11 cellular contexts compared by ENCODE assay signal in the genomic region with DNA sequence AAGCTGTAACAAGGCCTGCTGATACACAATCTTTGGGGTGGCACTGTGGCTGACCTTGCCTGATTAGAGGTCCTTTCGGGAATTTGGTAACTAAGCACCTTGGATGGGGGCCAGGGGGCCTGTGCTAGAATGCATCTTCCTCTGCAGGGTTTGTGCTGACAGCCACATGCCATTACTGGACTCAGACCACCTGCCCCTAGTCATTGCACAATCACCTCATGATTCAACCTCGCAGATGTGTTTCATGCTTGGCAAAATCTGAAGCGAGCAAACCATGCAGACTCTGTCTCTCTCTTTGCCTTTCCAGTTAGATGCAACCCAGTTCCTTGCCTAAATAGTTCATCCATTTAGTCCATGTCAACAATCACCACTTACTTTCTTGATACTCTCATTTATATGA.
DNase-seq lines count a peak whose midpoint lies in the region; ATAC-seq, FAIRE-seq and TF ChIP-seq lines count a peak whose summit lies in the region.
"Had no signal": no experiment of that assay in that cellular context is flagged by ENCODE, and none has a peak within 500 bp of the region (broad histone marks: within the 10 kb centered on the region; RNA-seq: fewer than 3 reads in every experiment).

No MANE protein-coding gene starts in this region.

- no peaks in the 10 kb centered on the region for H3K9me3 Mint-ChIP-seq in CD8-positive, alpha-beta T cell

- H3K27ac ChIP-seq in HepG2 (ENCODE audit: extremely low read length, insufficient read depth, low read length): no peak overlapping the region
- no peak overlapping the region for H3K27ac ChIP-seq in CD8-positive, alpha-beta T cell (ENCODE audit: low read depth, low read length)
- H3K27ac ChIP-seq: BLaER1 treated with 17β-estradiol and CSF1 and Interleukin-3, amounts not matched to agents 10 nM and 100 nM had no signal

- FAIRE-seq in HepG2 (lab: Jason Lieb, UNC): no peak
- FAIRE-seq: small intestine had no signal

- H3K9me3 ChIP-seq in MG63: no peaks in the 10 kb centered on the region
- H3K9me3 ChIP-seq in HepG2 (ENCODE audit: low read length): no peaks in the 10 kb centered on the region
- H3K9me3 ChIP-seq in CD8-positive, alpha-beta T cell (ENCODE audit: low read length): no peaks in the 10 kb centered on the region

- H2AFZ ChIP-seq in HepG2 (ENCODE audit: low read length): no peak overlapping the region

- H3K27me3 Mint-ChIP-seq in CD8-positive, alpha-beta T cell (ENCODE audit: low read depth): no peaks in the 10 kb centered on the region

- H3K9ac ChIP-seq in HepG2 (ENCODE audit: insufficient read depth, low read depth, low read length): no peak overlapping the region
- H3K9ac ChIP-seq: BLaER1 treated with 17β-estradiol and CSF1 and Interleukin-3, amounts not matched to agents 10 nM and 100 nM had no signal

- no peaks in the 10 kb centered on the region for H3K27me3 ChIP-seq in MG63
- no peaks in the 10 kb centered on the region for H3K27me3 ChIP-seq in HepG2 (ENCODE audit: control insufficient read depth in 1 of 2, insufficient read depth in 2 of 2, low read length in 2 of 2)
- no peaks in the 10 kb centered on the region for H3K27me3 ChIP-seq in CD8-positive, alpha-beta T cell (ENCODE audit: insufficient read depth, low read length)
- H3K27me3 ChIP-seq: BLaER1 treated with 17β-estradiol and CSF1 and Interleukin-3, amounts not matched to agents 10 nM and 100 nM had no signal

- H3K36me3 ChIP-seq in MG63: no peaks in the 10 kb centered on the region
- no peaks in the 10 kb centered on the region for H3K36me3 ChIP-seq in HepG2 (replicated peaks in 1 of 2; ENCODE audit: control insufficient read depth in 1 of 2, insufficient read depth in 2 of 2, low read length in 2 of 2)
- H3K36me3 ChIP-seq in CD8-positive, alpha-beta T cell (ENCODE audit: insufficient read depth, low read length): no peaks in the 10 kb centered on the region
- H3K36me3 ChIP-seq: BLaER1 treated with 17β-estradiol and CSF1 and Interleukin-3, amounts not matched to agents 10 nM and 100 nM had no signal

- TF ChIP-seq CTCF in epithelial cell of esophagus (IDR thresholded peaks at IDR 0.05; ENCODE audit: insufficient read depth, low read depth, low read length, missing control alignments) (no peak), HepG2 (CRISPR knock-in tag; IDR thresholded peaks at IDR 0.05) (no peak)
- TF ChIP-seq CTCF in CD8-positive, alpha-beta T cell (IDR thresholded peaks at IDR 0.05): no peak

- POLR2A ChIA-PET in HepG2 (lab: Yijun Ruan, JAX): no interaction called here
- POLR2A ChIA-PET in CD8-positive, alpha-beta T cell (lab: Charles Lee): no interaction called here

- 0 out of 2 replicates have a peak overlapping the region, but pooled peaks have one; percentile 0 for H3K4me2 ChIP-seq in HepG2 (ENCODE audit: low read depth, low read length)

- WGBS in HepG2 (ENCODE audit: low lambda C conversion rate): 7% methylated on average over 2 of the region's 3 CpGs

- H3K4me3 ChIP-seq in MG63: no peak overlapping the region
- no peak overlapping the region for H3K4me3 ChIP-seq in epithelial cell of esophagus (ENCODE audit: low read length)
- no peak overlapping the region for H3K4me3 ChIP-seq in HepG2 (replicated peaks in 1 of 3; ENCODE audit: insufficient read depth in 1 of 3, low read depth in 2 of 3, low read length in 3 of 3)
- no peak overlapping the region for H3K4me3 ChIP-seq in CD8-positive, alpha-beta T cell (ENCODE audit: low read depth, low read length)
- H3K4me3 ChIP-seq: BLaER1 treated with 17β-estradiol and CSF1 and Interleukin-3, amounts not matched to agents 10 nM and 100 nM had no signal

- no peaks in the 10 kb centered on the region for H3K4me1 Mint-ChIP-seq in CD8-positive, alpha-beta T cell (ENCODE audit: low read depth)

- intact Hi-C loops in HepG2 (cut with micrococcal nuclease; ENCODE audit: unreplicated experiment): no loop called here
- intact Hi-C loops in CD8-positive, alpha-beta T cell (cut with DNase I, micrococcal nuclease): loop anchor here in 1 of 2 experiments (10.0 kb wide), 1 partner anchor 54 kb away; no protein-coding TSS in a partner anchor

- TF ChIP-seq RAD21 in HepG2 (CRISPR knock-in tag; IDR thresholded peaks at IDR 0.05): no peak

- BruUV-seq in HepG2 (replicated peaks; lab: Mats Ljungman, UMichigan): no TSS peak

- H4K20me1 ChIP-seq in HepG2 (ENCODE audit: insufficient read depth, low read length): no peaks in the 10 kb centered on the region
- H4K20me1 ChIP-seq: BLaER1 treated with 17β-estradiol and CSF1 and Interleukin-3, amounts not matched to agents 10 nM and 100 nM had no signal

- H3K36me3 Mint-ChIP-seq in CD8-positive, alpha-beta T cell: no peaks in the 10 kb centered on the region

- CTCF ChIA-PET in HepG2 (lab: Yijun Ruan, JAX; ENCODE audit: low intra/inter-chr PET ratio, low total read pairs): no interaction called here
- CTCF ChIA-PET in CD8-positive, alpha-beta T cell (lab: Charles Lee): no interaction called here

- H3K27ac Mint-ChIP-seq in CD8-positive, alpha-beta T cell: no peak overlapping the region

- in situ Hi-C loops in HepG2 (cut with HindIII; ENCODE audit: extremely low pct_ligation_motif_present, low pct_unique_long_range_greater_than_20kb): no loop called here

- H3K4me1 ChIP-seq in HepG2 (ENCODE audit: insufficient read depth, low read length): peaks cover 41% of the 10 kb centered on the region
- no peaks in the 10 kb centered on the region for H3K4me1 ChIP-seq in CD8-positive, alpha-beta T cell (ENCODE audit: insufficient read depth, low read length)

- H3K4me3 Mint-ChIP-seq in CD8-positive, alpha-beta T cell: no peak overlapping the region

- no peak for TF ChIP-seq EP300 in HepG2 (IDR thresholded peaks at IDR 0.05; ENCODE audit: low read depth in 2 of 2, low read length in 2 of 2)
- no peak for TF ChIP-seq EP300 in HepG2 (CRISPR knock-in tag; IDR thresholded peaks at IDR 0.05; ENCODE audit: borderline replicate concordance)

- TF ChIP-seq POLR2A in HepG2 (IDR thresholded peaks at IDR 0.05; ENCODE audit: insufficient read depth in 1 of 2, low read depth in 2 of 2, low read length in 2 of 2): no peak

- DNase-seq in AG08395 (ENCODE audit: low spot score): peak; percentile 73
- DNase-seq in MG63: peak; percentile 73
- DNase-seq in epithelial cell of esophagus (ENCODE audit: low read depth): peak; percentile 56
- no peak for DNase-seq in HepG2 (ENCODE audit: low spot score)
- no peak for DNase-seq in NCI-H1436 treated with DMSO at 0.1 percent for 48 hours (lab: John Stamatoyannopoulos, UW)
- DNase-seq in CD8-positive, alpha-beta T cell: no peak
- DNase-seq in hippocampal formation (lab: John Stamatoyannopoulos, UW): no peak
- DNase-seq: small intestine, T1000 had no signal

- no peaks in the 10 kb centered on the region for H3K79me2 ChIP-seq in HepG2 (ENCODE audit: insufficient read depth, low read length)

- ATAC-seq in HepG2: no peak
- no peak for ATAC-seq in GM19035 (IDR thresholded peaks at IDR 0.05; ENCODE audit: unreplicated experiment)
- ATAC-seq in CD8-positive, alpha-beta T cell: no peak

TF ChIP-seq in HepG2, 621 proteins besides CTCF, POLR2A, EP300 and RAD21 (continues in another document):
- TF ChIP-seq, protein P1, sequence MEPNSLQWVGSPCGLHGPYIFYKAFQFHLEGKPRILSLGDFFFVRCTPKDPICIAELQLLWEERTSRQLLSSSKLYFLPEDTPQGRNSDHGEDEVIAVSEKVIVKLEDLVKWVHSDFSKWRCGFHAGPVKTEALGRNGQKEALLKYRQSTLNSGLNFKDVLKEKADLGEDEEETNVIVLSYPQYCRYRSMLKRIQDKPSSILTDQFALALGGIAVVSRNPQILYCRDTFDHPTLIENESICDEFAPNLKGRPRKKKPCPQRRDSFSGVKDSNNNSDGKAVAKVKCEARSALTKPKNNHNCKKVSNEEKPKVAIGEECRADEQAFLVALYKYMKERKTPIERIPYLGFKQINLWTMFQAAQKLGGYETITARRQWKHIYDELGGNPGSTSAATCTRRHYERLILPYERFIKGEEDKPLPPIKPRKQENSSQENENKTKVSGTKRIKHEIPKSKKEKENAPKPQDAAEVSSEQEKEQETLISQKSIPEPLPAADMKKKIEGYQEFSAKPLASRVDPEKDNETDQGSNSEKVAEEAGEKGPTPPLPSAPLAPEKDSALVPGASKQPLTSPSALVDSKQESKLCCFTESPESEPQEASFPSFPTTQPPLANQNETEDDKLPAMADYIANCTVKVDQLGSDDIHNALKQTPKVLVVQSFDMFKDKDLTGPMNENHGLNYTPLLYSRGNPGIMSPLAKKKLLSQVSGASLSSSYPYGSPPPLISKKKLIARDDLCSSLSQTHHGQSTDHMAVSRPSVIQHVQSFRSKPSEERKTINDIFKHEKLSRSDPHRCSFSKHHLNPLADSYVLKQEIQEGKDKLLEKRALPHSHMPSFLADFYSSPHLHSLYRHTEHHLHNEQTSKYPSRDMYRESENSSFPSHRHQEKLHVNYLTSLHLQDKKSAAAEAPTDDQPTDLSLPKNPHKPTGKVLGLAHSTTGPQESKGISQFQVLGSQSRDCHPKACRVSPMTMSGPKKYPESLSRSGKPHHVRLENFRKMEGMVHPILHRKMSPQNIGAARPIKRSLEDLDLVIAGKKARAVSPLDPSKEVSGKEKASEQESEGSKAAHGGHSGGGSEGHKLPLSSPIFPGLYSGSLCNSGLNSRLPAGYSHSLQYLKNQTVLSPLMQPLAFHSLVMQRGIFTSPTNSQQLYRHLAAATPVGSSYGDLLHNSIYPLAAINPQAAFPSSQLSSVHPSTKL (CRISPR knock-in tag; IDR thresholded peaks at IDR 0.05): 0 out of 2 replicates have a peak, but pooled peaks have one; percentile 17
- TF ChIP-seq HMG20A (CRISPR knock-in tag; IDR thresholded peaks at IDR 0.05; ENCODE audit: borderline replicate concordance): peak; percentile 15; the same call in 1 of the 2 replicates
- TF ChIP-seq ZKSCAN8 (CRISPR knock-in tag; IDR thresholded peaks at IDR 0.05; ENCODE audit: borderline replicate concordance): no peak
- no peak for TF ChIP-seq SRSF4 (IDR thresholded peaks at IDR 0.05; ENCODE audit: low read depth, low read length, poor library complexity, severe bottlenecking)
- TF ChIP-seq, protein P2, sequence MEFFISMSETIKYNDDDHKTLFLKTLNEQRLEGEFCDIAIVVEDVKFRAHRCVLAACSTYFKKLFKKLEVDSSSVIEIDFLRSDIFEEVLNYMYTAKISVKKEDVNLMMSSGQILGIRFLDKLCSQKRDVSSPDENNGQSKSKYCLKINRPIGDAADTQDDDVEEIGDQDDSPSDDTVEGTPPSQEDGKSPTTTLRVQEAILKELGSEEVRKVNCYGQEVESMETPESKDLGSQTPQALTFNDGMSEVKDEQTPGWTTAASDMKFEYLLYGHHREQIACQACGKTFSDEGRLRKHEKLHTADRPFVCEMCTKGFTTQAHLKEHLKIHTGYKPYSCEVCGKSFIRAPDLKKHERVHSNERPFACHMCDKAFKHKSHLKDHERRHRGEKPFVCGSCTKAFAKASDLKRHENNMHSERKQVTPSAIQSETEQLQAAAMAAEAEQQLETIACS (CRISPR knock-in tag; IDR thresholded peaks at IDR 0.05): no peak

Comparison
In these comparisons a context has a peak if more than half of its experiments do, and no peak if none do; other contexts are left out.
1. DNase-seq: peak in AG08395 (single experiment), MG63 (single experiment) and epithelial cell of esophagus (single experiment); none in HepG2 (single experiment), NCI-H1436 treated with DMSO at 0.1 percent for 48 hours (single experiment), CD8-positive, alpha-beta T cell (0 of 7) and hippocampal formation (0 of 2).